Comparison of ENCODE assay signal across 8 cellular contexts in genomic region chr3:180601688-180602666, GRCh38. TPM values are rescaled to one million over a fixed set of nuclear protein-coding genes. Genes with fewer than 3 reads are reported as not detected.
DNase-seq lines count a peak whose midpoint lies in the region; ATAC-seq and TF ChIP-seq lines count a peak whose summit lies in the region.

TTC14 (plus strand) TSS chr3:180602163; CDS start chr3:180602262, 99 bp downstream.

- H3K4me3 Mint-ChIP-seq in activated naive CD8-positive, alpha-beta T cell, result peak within 1 kb of the TSS; percentile 93
- peak within 1 kb of the TSS; percentile 94 for H3K4me3 Mint-ChIP-seq in osteocyte (ENCODE audit: unreplicated experiment)

- intact Hi-C loops in head of caudate nucleus (cut with DNase I), result no loop called here

- H3K27me3 ChIP-seq in thymus (ENCODE audit: control insufficient read depth, insufficient read depth), result peaks cover 9% of the 10 kb centered on the region

- peak within 1 kb of the TSS; percentile 97 for H3K27ac Mint-ChIP-seq in activated naive CD8-positive, alpha-beta T cell
- peak within 1 kb of the TSS; percentile 89 for H3K27ac Mint-ChIP-seq in osteocyte (ENCODE audit: unreplicated experiment)

- peak; percentile 56 for TF ChIP-seq CTCF in GM10266 (IDR thresholded peaks at IDR 0.05; ENCODE audit: control insufficient read depth, insufficient read depth, low read depth, missing control alignments)
- peak; percentile 12 for TF ChIP-seq CTCF in osteocyte (IDR thresholded peaks at IDR 0.05)

- H3K9me3 ChIP-seq in thymus (ENCODE audit: control insufficient read depth), result no peaks in the 10 kb centered on the region

- peaks cover 38% of the 10 kb centered on the region for H3K4me1 Mint-ChIP-seq in activated naive CD8-positive, alpha-beta T cell (ENCODE audit: low read depth)
- peaks cover 20% of the 10 kb centered on the region for H3K4me1 Mint-ChIP-seq in osteocyte (ENCODE audit: unreplicated experiment)

- 9% methylated on average over 70 of the region's 70 CpGs for WGBS in thymus

- peak within 1 kb of the TSS; percentile 96 for H3K27ac ChIP-seq in thymus (ENCODE audit: low read depth)

- H3K27me3 Mint-ChIP-seq in activated naive CD8-positive, alpha-beta T cell, result peaks cover 15% of the 10 kb centered on the region
- peaks cover 23% of the 10 kb centered on the region for H3K27me3 Mint-ChIP-seq in osteocyte (ENCODE audit: unreplicated experiment)

- H3K4me1 ChIP-seq in thymus (ENCODE audit: control insufficient read depth, insufficient read depth, low read length), result peaks cover 5% of the 10 kb centered on the region

- H3K9me3 Mint-ChIP-seq in activated naive CD8-positive, alpha-beta T cell (ENCODE audit: low read depth), result no peaks in the 10 kb centered on the region
- H3K9me3 Mint-ChIP-seq in osteocyte (ENCODE audit: unreplicated experiment), result peaks cover 4% of the 10 kb centered on the region

- DNase-seq in GM10266 (ENCODE audit: extremely low spot score) (peak; percentile 96), NCI-H1092 treated with DMSO at 0.1 percent for 48 hours (lab: John Stamatoyannopoulos, UW) (peak; percentile 96), SKM-1 treated with dmso at 0.1 percent for 144 hours (lab: John Stamatoyannopoulos, UW; ENCODE audit: unreplicated experiment) (peak; percentile 96), head of caudate nucleus (peak; percentile 88 to 98 (median 93)), osteocyte (ENCODE audit: extremely low spot score, unreplicated experiment) (peak; percentile 98)

- H3K36me3 Mint-ChIP-seq in activated naive CD8-positive, alpha-beta T cell, result peaks cover 15% of the 10 kb centered on the region
- H3K36me3 Mint-ChIP-seq in osteocyte (ENCODE audit: unreplicated experiment), result peaks cover 26% of the 10 kb centered on the region

- peaks cover 3% of the 10 kb centered on the region for H3K36me3 ChIP-seq in thymus (ENCODE audit: control insufficient read depth, insufficient read depth)

- peak within 1 kb of the TSS; percentile 80 for H3K4me3 ChIP-seq in thymus (ENCODE audit: low read length)

- ATAC-seq in HG02588 (IDR thresholded peaks at IDR 0.05; ENCODE audit: unreplicated experiment), result peak; percentile 97

RNA-seq across cellular contexts. Expression of gene TTC14, which starts in this region (rescaled TPM):
- total RNA-seq in osteocyte, result 55.6 and 56.8 TPM in 2 replicates
- 45.2 TPM for polyA plus RNA-seq in thymus

Comparison
In these comparisons a context has a peak if more than half of its experiments do, and no peak if none do; other contexts are left out.
1. Peak in every context shown above with its lines: DNase-seq, ATAC-seq, H3K4me3 ChIP-seq and H3K27ac ChIP-seq.